Comparison of ENCODE assay signal across 1 cellular context in genomic region chr20:21111416-21111815, GRCh38.
A peak's percentile ranks its signal among the peaks of the same experiment; 100 is the strongest.
TF ChIP-seq lines count a peak whose summit lies in the region.

No MANE protein-coding gene starts in this region.

TF ChIP-seq in HepG2, 621 proteins besides CTCF, POLR2A, EP300 and RAD21 (continued from another document):
- TF ChIP-seq ZSCAN5A (CRISPR knock-in tag; IDR thresholded peaks at IDR 0.05; ENCODE audit: borderline replicate concordance): no peak
- peak; percentile 79 for TF ChIP-seq CREB1 (IDR thresholded peaks at IDR 0.05)
- no peak for TF ChIP-seq CREB1 (CRISPR knock-in tag; IDR thresholded peaks at IDR 0.05)
- no peak for TF ChIP-seq ZNF746 (CRISPR knock-in tag; IDR thresholded peaks at IDR 0.05)
